12 cellular contexts compared by ENCODE assay signal in genomic region chr5:154308457-154309360, GRCh38.
DNase-seq lines count a peak whose midpoint lies in the region; TF ChIP-seq lines count a peak whose summit lies in the region.
"Had no signal": no experiment of that assay in that cellular context is flagged by ENCODE, and none has a peak within 500 bp of the region (broad histone marks: within the 10 kb centered on the region; RNA-seq: fewer than 3 reads in every experiment).

No MANE protein-coding gene starts in this region.

- H3K36me3 Mint-ChIP-seq in HFFc6 (ENCODE audit: low read depth): peaks cover 42% of the 10 kb centered on the region

- no peak for TF ChIP-seq CTCF in HFFc6 (IDR thresholded peaks at IDR 0.05)

- peaks cover 8% of the 10 kb centered on the region for H3K9me3 Mint-ChIP-seq in HFFc6

- H3K4me1 Mint-ChIP-seq in HFFc6 (ENCODE audit: low read depth): peaks cover 74% of the 10 kb centered on the region

- DNase-seq in AG20443 (ENCODE audit: low spot score) (peak; percentile 68), HFFc6 (peak; percentile 94), amniotic epithelial cell (ENCODE audit: low read depth) (peak; percentile 52), islet precursor cell (peak; percentile 53), hypothalamus (lab: John Stamatoyannopoulos, UW) (no peak), RPMI8226 (no peak), NK-92 (lab: John Stamatoyannopoulos, UW; ENCODE audit: unreplicated experiment) (no peak)
- no peak for DNase-seq in activated CD8-positive, alpha-beta memory T cell treated with anti-CD3 and anti-CD28 coated beads, Interleukin-2, amount 50 U/mL, for 4 hours
- DNase-seq: activated gamma-delta T cell treated with Interleukin-2 at 50 U/mL for 16 hours, heart right ventricle, Kasumi-1, retina had no signal

- H3K4me3 Mint-ChIP-seq in HFFc6: peak overlapping the region; percentile 54

- peaks cover 3% of the 10 kb centered on the region for H3K27me3 Mint-ChIP-seq in HFFc6 (ENCODE audit: insufficient read depth)

- H3K27ac Mint-ChIP-seq in HFFc6: peak overlapping the region; percentile 92

Comparison
In these comparisons a context has a peak if more than half of its experiments do, and no peak if none do; other contexts are left out.
1. DNase-seq: peak in AG20443 (single experiment), HFFc6 (single experiment), amniotic epithelial cell (single experiment) and islet precursor cell (single experiment); none in hypothalamus (0 of 51), RPMI8226 (single experiment), NK-92 (single experiment) and activated CD8-positive, alpha-beta memory T cell treated with anti-CD3 and anti-CD28 coated beads, Interleukin-2, amount 50 U/mL, for 4 hours (single experiment).